16 cellular contexts compared by ENCODE assay signal in the genomic region with DNA sequence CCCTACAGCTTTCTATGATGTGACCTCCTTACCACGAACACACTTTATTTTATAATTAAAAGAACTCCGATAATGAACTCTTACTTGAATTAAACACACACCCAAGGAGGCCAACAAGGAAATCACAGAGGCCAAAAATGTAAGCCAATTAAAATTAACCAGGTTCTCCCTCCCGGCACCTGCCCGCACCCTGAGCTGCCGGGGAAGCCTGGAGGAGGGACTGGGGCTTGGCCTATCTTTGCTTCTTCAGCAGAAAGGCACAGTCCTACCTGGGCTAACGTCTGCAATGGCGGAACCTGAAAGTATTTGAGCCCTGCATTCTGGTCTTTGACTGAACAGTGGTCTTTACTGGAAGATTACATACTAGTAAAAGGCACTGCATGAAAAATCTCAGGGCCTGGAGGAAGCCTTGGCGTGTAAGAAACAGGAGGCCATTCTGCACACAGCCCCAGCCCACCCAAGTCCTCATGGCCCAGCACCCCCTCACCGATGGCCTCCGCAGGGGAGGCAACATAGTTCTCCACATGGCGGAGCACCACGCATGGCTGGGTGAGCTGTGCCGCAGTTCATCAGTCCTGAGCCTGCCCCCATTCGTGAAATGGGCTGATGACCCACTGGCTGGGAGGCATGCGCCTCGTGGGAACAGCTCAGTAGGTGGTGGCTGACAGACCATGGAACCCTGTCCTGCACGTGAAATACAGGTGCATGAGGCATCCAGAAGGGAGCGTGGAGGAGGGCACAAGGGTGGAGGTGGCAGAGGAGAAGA.
"Had no signal": no experiment of that assay in that cellular context is flagged by ENCODE, and none has a peak within 500 bp of the region (broad histone marks: within the 10 kb centered on the region; RNA-seq: fewer than 3 reads in every experiment).

No MANE protein-coding gene starts in this region.

- H3K27ac ChIP-seq: breast epithelium, lower lobe of right lung, psoas muscle, stomach had no signal

- H3K4me3 ChIP-seq: breast epithelium, lower lobe of right lung, psoas muscle, smooth muscle cell, stomach had no signal

- H3K27me3 ChIP-seq: breast epithelium, stomach had no signal

- H3K9me3 ChIP-seq: breast epithelium, lower lobe of right lung, psoas muscle, stomach had no signal

- H3K4me1 ChIP-seq: breast epithelium had no signal

- H3K9me3 Mint-ChIP-seq: activated naive CD4-positive, alpha-beta T cell treated with anti-CD3 and anti-CD28 coated beads, Interleukin-2, amount 50 U/mL, for 24 hours; activated T-cell treated with anti-CD3 and anti-CD28 coated beads, Interleukin-2, amount 50 U/mL, for 4 hours; dendritic cell treated with granulocyte-macrophage colony-stimulating factor and Interleukin-4, amounts not matched to agents 40 ng/mL and 50 ng/mL, for 4 days; type B pancreatic cell had no signal

- H3K4me3 Mint-ChIP-seq: activated naive CD4-positive, alpha-beta T cell treated with anti-CD3 and anti-CD28 coated beads, Interleukin-2, amount 50 U/mL, for 24 hours; activated T-cell treated with anti-CD3 and anti-CD28 coated beads, Interleukin-2, amount 50 U/mL, for 4 hours; dendritic cell treated with granulocyte-macrophage colony-stimulating factor and Interleukin-4, amounts not matched to agents 40 ng/mL and 50 ng/mL, for 4 days had no signal

- DNase-seq: activated CD4-positive, alpha-beta T cell treated with anti-CD3 and anti-CD28 coated beads, Interleukin-2, amount 50 U/mL, for 1 hour; activated CD8-positive, alpha-beta memory T cell treated with anti-CD3 and anti-CD28 coated beads, Interleukin-2, amount 50 U/mL, for 4 hours; activated effector memory CD4-positive, alpha-beta T cell treated with anti-CD3 and anti-CD28 coated beads, Interleukin-2, amount 50 U/mL, for 16 hours; activated T-cell treated with anti-CD3 and anti-CD28 coated beads, Interleukin-2, amount 50 U/mL, for 4 hours; effector memory CD4-positive, alpha-beta T cell; left cardiac atrium; lower lobe of right lung; psoas muscle; stimulated activated CD4-positive, alpha-beta T cell treated with anti-CD3 and anti-CD28 coated beads, Interleukin-4, amount 100 ng/mL, for 1 hour; stomach had no signal

- H3K36me3 Mint-ChIP-seq: activated naive CD4-positive, alpha-beta T cell treated with anti-CD3 and anti-CD28 coated beads, Interleukin-2, amount 50 U/mL, for 24 hours; type B pancreatic cell had no signal

- H3K36me3 ChIP-seq: breast epithelium, lower lobe of right lung, stomach had no signal

- H3K27ac Mint-ChIP-seq: activated naive CD4-positive, alpha-beta T cell treated with anti-CD3 and anti-CD28 coated beads, Interleukin-2, amount 50 U/mL, for 24 hours; dendritic cell treated with granulocyte-macrophage colony-stimulating factor and Interleukin-4, amounts not matched to agents 40 ng/mL and 50 ng/mL, for 4 days had no signal

- ATAC-seq: activated CD4-positive, CD25-positive, alpha-beta regulatory T cell treated with anti-CD3 and anti-CD28 coated beads, Interleukin-2, amount 50 U/mL, for 24 hours; activated T-cell treated with anti-CD3 and anti-CD28 coated beads, Interleukin-2, amount 50 U/mL, for 4 hours had no signal

- H3K27me3 Mint-ChIP-seq: type B pancreatic cell had no signal
